ENCODE assay signal across 1 cellular context in genomic region chr19:10291554-10292205, GRCh38.
TF ChIP-seq lines count a peak whose summit lies in the region.

No MANE protein-coding gene starts in this region.

TF ChIP-seq in IMR-90, 13 proteins besides CTCF, POLR2A, EP300 and RAD21 (continued from another document):
- no peak for TF ChIP-seq MXI1 (IDR thresholded peaks at IDR 0.05; ENCODE audit: borderline replicate concordance, low read depth, low read length)
- TF ChIP-seq MAFK (IDR thresholded peaks at IDR 0.05; ENCODE audit: low read depth, low read length) = no peak
- TF ChIP-seq RCOR1 (IDR thresholded peaks at IDR 0.05; ENCODE audit: insufficient replicate concordance, low read length) = no peak
- TF ChIP-seq ELK1 (IDR thresholded peaks at IDR 0.05; ENCODE audit: borderline replicate concordance, low read depth, low read length) = no peak
- TF ChIP-seq NFE2L2 (IDR thresholded peaks at IDR 0.05; ENCODE audit: low read depth, low read length) = no peak
- no peak for TF ChIP-seq RFX5 (IDR thresholded peaks at IDR 0.05; ENCODE audit: low read depth, low read length)
TF ChIP-seq in IMR-90: peak in this region for 0.
